ENCODE assay signal across 10 cellular contexts in genomic region chr2:9949992-9950520, GRCh38. TPM values are rescaled to one million over a fixed set of nuclear protein-coding genes. Genes with fewer than 3 reads are reported as not detected.
A peak's percentile ranks its signal among the peaks of the same experiment; 100 is the strongest.
DNase-seq lines count a peak whose midpoint lies in the region; ATAC-seq and TF ChIP-seq lines count a peak whose summit lies in the region.
"Had no signal": no experiment of that assay in that cellular context is flagged by ENCODE, and none has a peak within 500 bp of the region (broad histone marks: within the 10 kb centered on the region; RNA-seq: fewer than 3 reads in every experiment).

No MANE protein-coding gene starts in this region.

- H3K4me1 ChIP-seq in BLaER1 (peaks cover 10% of the 10 kb centered on the region; the same call in 1 of the 2 replicates), H9 (ENCODE audit: insufficient read depth, low read length) (no peaks in the 10 kb centered on the region), spleen (peaks cover 4 to 27% (median 19%) of the 10 kb centered on the region in 6 donors), SK-N-SH (ENCODE audit: control insufficient read depth in 1 of 2, insufficient read depth in 2 of 2, low read depth in 1 of 2, low read length in 1 of 2) (peaks cover 0 to 4% of the 10 kb centered on the region in 2 experiments; a peak in 2 of 4 replicates)

- H4K91ac ChIP-seq in H9 (ENCODE audit: insufficient read length, low read depth, low read length): no peak overlapping the region

- intact Hi-C loops in spleen (cut with DNase I; ENCODE audit: low total_unique reads): loop anchor here (10.0 kb wide), 2 partner anchors 105 to 135 kb away; partner anchors contain the start of gene TAF1B

- DNase-seq in H9 (no peak), naive B cell (no peak), spleen (no peak), SK-N-SH (no peak), DMS79 (lab: John Stamatoyannopoulos, UW) (no peak)
- DNase-seq in activated naive CD8-positive, alpha-beta T cell treated with anti-CD3 and anti-CD28 coated beads for 36 hours: no peak
- no peak for DNase-seq in stimulated activated CD8-positive, alpha-beta memory T cell treated with anti-CD3 and anti-CD28 coated beads, Interleukin-4, amount 100 ng/mL, for 48 hours
- DNase-seq: NCI-H526 had no signal

- H3K14ac ChIP-seq in H9 (ENCODE audit: insufficient read depth, low read length): no peak overlapping the region

- H3K4me1 Mint-ChIP-seq in H9 (peaks cover 9 to 13% of the 10 kb centered on the region in 2 experiments), naive B cell (peaks cover 11 to 17% (median 16%) of the 10 kb centered on the region in 3 donors)
- peaks cover 5% of the 10 kb centered on the region for H3K4me1 Mint-ChIP-seq in activated naive CD8-positive, alpha-beta T cell treated with anti-CD3 and anti-CD28 coated beads for 36 hours

- no peaks in the 10 kb centered on the region for H3K36me3 ChIP-seq in BLaER1
- H3K36me3 ChIP-seq in spleen: no peaks in the 10 kb centered on the region
- H3K36me3 ChIP-seq in SK-N-SH (replicated peaks in 1 of 2; ENCODE audit: control insufficient read depth in 1 of 2, insufficient read depth in 2 of 2, low read length in 1 of 2): no peaks in the 10 kb centered on the region

- ATAC-seq in naive B cell (ENCODE audit: low read depth in 2 of 2): no peak

- H4K5ac ChIP-seq in H9 (ENCODE audit: insufficient read length, low read depth, low read length): no peak overlapping the region

- peaks cover 6% of the 10 kb centered on the region for H3K23me2 ChIP-seq in H9 (ENCODE audit: insufficient read length, low read depth, low read length, poor library complexity, severe bottlenecking)

- H3K4ac ChIP-seq in H9 (ENCODE audit: low read depth, low read length): no peak overlapping the region

- no peaks in the 10 kb centered on the region for H3K79me1 ChIP-seq in H9 (ENCODE audit: insufficient read depth, low read depth, low read length, poor library complexity, severe bottlenecking)

- H3K79me2 ChIP-seq in H9 (ENCODE audit: insufficient read depth, low read length) (no peaks in the 10 kb centered on the region), SK-N-SH (ENCODE audit: insufficient read depth) (no peaks in the 10 kb centered on the region)

- H2BK12ac ChIP-seq in H9 (ENCODE audit: insufficient read length, low read depth, low read length): no peak overlapping the region

- CTCF ChIA-PET in SK-N-SH (lab: Yijun Ruan, JAX): interaction anchor here (0.8 to 4.3 kb wide), 7 partner anchors 16 to 179 kb away, joined by 3 to 23 read pairs (median 4); no protein-coding TSS in a partner anchor

- no peaks in the 10 kb centered on the region for H4K20me1 ChIP-seq in BLaER1
- H4K20me1 ChIP-seq in H9 (ENCODE audit: control insufficient read depth, insufficient read depth, insufficient read length): no peaks in the 10 kb centered on the region
- H4K20me1 ChIP-seq in SK-N-SH (ENCODE audit: insufficient read depth): no peaks in the 10 kb centered on the region

- no peak for TF ChIP-seq EP300 in SK-N-SH (IDR thresholded peaks at IDR 0.05; ENCODE audit: borderline replicate concordance in 1 of 2, low read depth in 1 of 2, low read length in 1 of 2)

- H2BK15ac ChIP-seq in H9 (ENCODE audit: low read depth, low read length): no peak overlapping the region

- H3K9me3 Mint-ChIP-seq in H9 (no peaks in the 10 kb centered on the region), naive B cell (no peaks in the 10 kb centered on the region)
- no peaks in the 10 kb centered on the region for H3K9me3 Mint-ChIP-seq in activated naive CD8-positive, alpha-beta T cell treated with anti-CD3 and anti-CD28 coated beads for 36 hours

- no CpG with 5 or more reads among the region's 14 CpGs for WGBS in H9 (ENCODE audit: extremely low coverage, insufficient read length, low lambda C conversion rate)
- 88 to 94% (median 91%) methylated on average over 14 of the region's 14 CpGs for WGBS in spleen, 5 donors
- WGBS in SK-N-SH (ENCODE audit: low lambda C conversion rate): 95% methylated on average over 14 of the region's 14 CpGs

- H3K23ac ChIP-seq in H9 (ENCODE audit: insufficient read length, low read depth, low read length): no peak overlapping the region

- no peak overlapping the region for H3T11ph ChIP-seq in H9 (ENCODE audit: low read length)

- H3K27ac ChIP-seq in BLaER1 (no peak overlapping the region), H9 (ENCODE audit: insufficient read length, low read depth, low read length) (no peak overlapping the region), spleen (peak overlapping the region in 3 of 8 donors; percentile 83 to 88 (median 87)), SK-N-SH (ENCODE audit: low read depth in 2 of 2, low read length in 1 of 2) (no peak overlapping the region)
- H3K27ac ChIP-seq: SK-N-MC had no signal

- no peak overlapping the region for H2AK5ac ChIP-seq in H9 (ENCODE audit: insufficient read length, low read length)

- TF ChIP-seq POLR2A in spleen (IDR thresholded peaks at IDR 0.05): no peak

- peaks cover 43% of the 10 kb centered on the region for H3K27me3 ChIP-seq in BLaER1
- peaks cover 11% of the 10 kb centered on the region; the same call in 1 of the 2 replicates for H3K27me3 ChIP-seq in H9 (ENCODE audit: insufficient read depth, low read length)
- H3K27me3 ChIP-seq in spleen (replicated peaks in 1 of 7): peaks cover 0 to 64% (median 10%) of the 10 kb centered on the region in 7 donors
- H3K27me3 ChIP-seq in SK-N-SH (ENCODE audit: insufficient read depth): no peaks in the 10 kb centered on the region

- H3K9ac ChIP-seq in BLaER1 (no peak overlapping the region), H9 (ENCODE audit: extremely low read depth, insufficient read length, low read length) (no peak overlapping the region), SK-N-SH (no peak overlapping the region)

- H3K9me3 ChIP-seq in BLaER1 (no peaks in the 10 kb centered on the region), H9 (ENCODE audit: control insufficient read depth, low read depth, low read length) (no peaks in the 10 kb centered on the region), spleen (no peaks in the 10 kb centered on the region), SK-N-SH (no peaks in the 10 kb centered on the region)

- H3K9me2 ChIP-seq in SK-N-SH: no peaks in the 10 kb centered on the region

- no peak overlapping the region for H2AFZ ChIP-seq in H9 (ENCODE audit: low read length)
- H2AFZ ChIP-seq in SK-N-SH (ENCODE audit: low read depth): no peak overlapping the region

- no peak overlapping the region for H2BK120ac ChIP-seq in H9 (ENCODE audit: low read depth, low read length, poor library complexity, severe bottlenecking)

- H3K56ac ChIP-seq in H9 (ENCODE audit: insufficient read length, low read depth, low read length): no peak overlapping the region

- H2BK5ac ChIP-seq in H9 (ENCODE audit: insufficient read length, low read length): no peak overlapping the region

- H3K4me3 ChIP-seq in BLaER1 (no peak overlapping the region), spleen (peak overlapping the region in 2 of 8 donors; percentile 77 to 92), SK-N-SH (ENCODE audit: low read depth in 2 of 2, low read length in 1 of 2) (no peak overlapping the region)

- H3K4me3 Mint-ChIP-seq in H9: peak overlapping the region; percentile 70 to 87
- peak overlapping the region; percentile 80 for H3K4me3 Mint-ChIP-seq in activated naive CD8-positive, alpha-beta T cell treated with anti-CD3 and anti-CD28 coated beads for 36 hours
- H3K4me3 Mint-ChIP-seq in naive B cell: peak overlapping the region; percentile 68 to 93 (median 88)

- no peaks in the 10 kb centered on the region; a peak in 2 of 7 replicates for H3K36me3 Mint-ChIP-seq in H9 (ENCODE audit: insufficient read depth in 1 of 3, low read depth in 3 of 3)
- no peaks in the 10 kb centered on the region for H3K36me3 Mint-ChIP-seq in activated naive CD8-positive, alpha-beta T cell treated with anti-CD3 and anti-CD28 coated beads for 36 hours
- H3K36me3 Mint-ChIP-seq in naive B cell: no peaks in the 10 kb centered on the region

- no peak overlapping the region for H4K8ac ChIP-seq in H9 (replicated peaks; ENCODE audit: insufficient read length, low read depth, low read length)

- peaks cover 71% of the 10 kb centered on the region for H3K27me3 Mint-ChIP-seq in H9 (ENCODE audit: low read depth)
- peaks cover 46% of the 10 kb centered on the region for H3K27me3 Mint-ChIP-seq in activated naive CD8-positive, alpha-beta T cell treated with anti-CD3 and anti-CD28 coated beads for 36 hours
- H3K27me3 Mint-ChIP-seq in naive B cell: peaks cover 41 to 60% (median 58%) of the 10 kb centered on the region in 3 donors

- H3K4me2 ChIP-seq in BLaER1 (peak overlapping the region; percentile 93; the same call in 1 of the 2 replicates), H9 (ENCODE audit: insufficient read depth, insufficient read length, low read length) (peak overlapping the region; percentile 45), SK-N-SH (no peak overlapping the region)

- TF ChIP-seq CTCF in H9 (conservative IDR thresholded peaks at IDR 0.05): no peak
- no peak for TF ChIP-seq CTCF in spleen (IDR thresholded peaks at IDR 0.05 in 8 of 11, conservative IDR thresholded peaks at IDR 0.05 in 3 of 11)
- TF ChIP-seq CTCF in SK-N-SH (IDR thresholded peaks at IDR 0.05): no peak

- no peak overlapping the region for H2BK20ac ChIP-seq in H9 (ENCODE audit: low read depth, low read length, poor library complexity, severe bottlenecking)

- POLR2A ChIA-PET in SK-N-SH (lab: Yijun Ruan, JAX): interaction anchor here (0.6 kb wide), 1 partner anchor 8 kb away, joined by 3 read pairs; no protein-coding TSS in a partner anchor

- no peaks in the 10 kb centered on the region for H3F3A ChIP-seq in SK-N-SH (replicated peaks; ENCODE audit: insufficient read depth)

- no peak for TF ChIP-seq RAD21 in SK-N-SH (IDR thresholded peaks at IDR 0.05; ENCODE audit: low read length)

- H3K27ac Mint-ChIP-seq in H9 (no peak overlapping the region), naive B cell (peak overlapping the region in 4 of 6 donors; percentile 65 to 87 (median 80))
- no peak overlapping the region for H3K27ac Mint-ChIP-seq in activated naive CD8-positive, alpha-beta T cell treated with anti-CD3 and anti-CD28 coated beads for 36 hours

- H3K18ac ChIP-seq in H9 (ENCODE audit: insufficient read length, low read depth, low read length): no peak overlapping the region

TF ChIP-seq in SK-N-SH, 30 proteins besides CTCF, POLR2A, EP300 and RAD21:
- TF ChIP-seq POLR2AphosphoS5 (IDR thresholded peaks at IDR 0.05; ENCODE audit: low read depth, low read length): no peak

RNA-seq across cellular contexts. Expression of gene GRHL1, which starts 1.4 kb away (rescaled TPM):
- total RNA-seq in H9 (2021) (2.5 and 2.8 TPM in 2 replicates), spleen (1 to 10 TPM; 1.0 to 3.0 (median 1.6) TPM)
- under 1 TPM; 0.49 to 0.76 TPM for total RNA-seq in activated naive CD8-positive, alpha-beta T cell treated with anti-CD3 and anti-CD28 coated beads for 36 hours
- polyA plus RNA-seq in naive B cell (ENCODE audit: low read depth in 6 of 6) (under 1 TPM in 5 of 6 donors, not detected in 1; 0.09 to 0.89 (median 0.41) TPM), spleen (under 1 TPM; 0.20 to 0.64 (median 0.53) TPM), SK-N-SH (2012; rRNA removed) (1.0 and 1.6 TPM in 2 replicates)
- polyA plus RNA-seq in SK-N-SH (2012; cell fraction: cytosol; rRNA removed): 0.75 and 1.0 TPM in 2 replicates
- 2.5 and 4.3 TPM in 2 replicates for polyA plus RNA-seq in SK-N-SH (2012; cell fraction: nucleus; rRNA removed)

Comparison
In these comparisons a context has a peak if more than half of its experiments do, and no peak if none do; other contexts are left out.
1. H3K27ac Mint-ChIP-seq: peak in naive B cell (4 of 6); none in H9 (0 of 3) and activated naive CD8-positive, alpha-beta T cell treated with anti-CD3 and anti-CD28 coated beads for 36 hours (single experiment).
2. Peak in every context shown above with its lines, with median percentiles within 50 percentile points of each other: H3K4me3 Mint-ChIP-seq.